In genomic region chr10:119542990-119543813, GRCh38 we compare ENCODE assay signal across 8 cellular contexts. TPM values are rescaled to one million over a fixed set of nuclear protein-coding genes. Genes with fewer than 3 reads are reported as not detected.
DNase-seq lines count a peak whose midpoint lies in the region; ATAC-seq and TF ChIP-seq lines count a peak whose summit lies in the region.

No MANE protein-coding gene starts in this region.

- peaks cover 20% of the 10 kb centered on the region for H3K36me3 Mint-ChIP-seq in activated naive CD8-positive, alpha-beta T cell treated with anti-CD3 and anti-CD28 coated beads, Interleukin-2, amount 50 U/mL, for 24 hours (ENCODE audit: low read depth)

- H3K9me3 ChIP-seq in iPS-18a (ENCODE audit: control insufficient read depth, low read depth, low read length) = no peaks in the 10 kb centered on the region
- H3K9me3 ChIP-seq in spleen = no peaks in the 10 kb centered on the region

- H3K27me3 ChIP-seq in iPS-18a (ENCODE audit: control insufficient read depth, insufficient read depth, low read length) (peaks cover 68% of the 10 kb centered on the region), spleen (replicated peaks in 1 of 7) (peaks cover 0 to 37% (median 0%) of the 10 kb centered on the region in 7 donors)

- ATAC-seq in GM21360 (IDR thresholded peaks at IDR 0.05; ENCODE audit: unreplicated experiment) (peak; percentile 33), SK-N-SH treated with all-trans-retinoic acid at 6 μM for 48 hours (peak; percentile 77)
- peak; percentile 40 for ATAC-seq in activated naive CD8-positive, alpha-beta T cell treated with anti-CD3 and anti-CD28 coated beads, Interleukin-2, amount 50 U/mL, for 24 hours

- in situ Hi-C loops in Caki2 (cut with HindIII; ENCODE audit: low pct_unique_long_range_greater_than_20kb, low sequenced_read_pairs) = no loop called here

- no peak overlapping the region for H3K9ac ChIP-seq in iPS-18a (ENCODE audit: low read length)

- no peaks in the 10 kb centered on the region for H3K36me3 ChIP-seq in iPS-18a (ENCODE audit: control insufficient read depth, low read depth, low read length)
- no peaks in the 10 kb centered on the region for H3K36me3 ChIP-seq in spleen

- peak in 8 of 11 experiments; percentile 15 to 55 (median 52) for TF ChIP-seq CTCF in spleen (IDR thresholded peaks at IDR 0.05 in 8 of 11, conservative IDR thresholded peaks at IDR 0.05 in 3 of 11)

- 0 to 1% (median 1%) methylated on average over 36 to 77 of the region's 77 CpGs for WGBS in spleen, 5 donors

- intact Hi-C loops in spleen (cut with DNase I; ENCODE audit: low total_unique reads) = no loop called here

- peaks cover 34% of the 10 kb centered on the region for H3K4me1 Mint-ChIP-seq in activated naive CD8-positive, alpha-beta T cell treated with anti-CD3 and anti-CD28 coated beads, Interleukin-2, amount 50 U/mL, for 24 hours

- peak overlapping the region; percentile 43 for H3K4me3 ChIP-seq in iPS-18a (ENCODE audit: low read length)
- H3K4me3 ChIP-seq in spleen = peak overlapping the region; percentile 61 to 97 (median 84)

- H3K27ac ChIP-seq in iPS-18a (ENCODE audit: low read length) (no peak overlapping the region), spleen (peak overlapping the region; percentile 55 to 87 (median 74))

- peak overlapping the region; percentile 91 for H3K4me3 Mint-ChIP-seq in activated naive CD8-positive, alpha-beta T cell treated with anti-CD3 and anti-CD28 coated beads, Interleukin-2, amount 50 U/mL, for 24 hours

- peaks cover 6% of the 10 kb centered on the region for H3K27me3 Mint-ChIP-seq in activated naive CD8-positive, alpha-beta T cell treated with anti-CD3 and anti-CD28 coated beads, Interleukin-2, amount 50 U/mL, for 24 hours

- H3K4me1 ChIP-seq in iPS-18a (ENCODE audit: control insufficient read depth, low read depth, low read length) = peaks cover 8% of the 10 kb centered on the region
- peaks cover 0 to 59% (median 48%) of the 10 kb centered on the region in 6 donors for H3K4me1 ChIP-seq in spleen

- H3K27ac Mint-ChIP-seq in activated naive CD8-positive, alpha-beta T cell treated with anti-CD3 and anti-CD28 coated beads, Interleukin-2, amount 50 U/mL, for 24 hours = peak overlapping the region; percentile 88

- DNase-seq in Caki2 (ENCODE audit: low read depth) (peak; percentile 74), HS-27A (ENCODE audit: low read depth) (peak; percentile 22), spleen (peak; percentile 89), NCI-H1092 (lab: John Stamatoyannopoulos, UW) (no peak)
- peak; percentile 72 for DNase-seq in activated naive CD8-positive, alpha-beta T cell treated with anti-CD3 and anti-CD28 coated beads, Interleukin-2, amount 50 U/mL, for 24 hours

- TF ChIP-seq POLR2A in spleen (IDR thresholded peaks at IDR 0.05) = no peak

- no peaks in the 10 kb centered on the region for H3K9me3 Mint-ChIP-seq in activated naive CD8-positive, alpha-beta T cell treated with anti-CD3 and anti-CD28 coated beads, Interleukin-2, amount 50 U/mL, for 24 hours

TF ChIP-seq in SK-N-SH treated with all-trans-retinoic acid at 6 μM for 48 hours, 23 proteins besides CTCF, POLR2A, EP300 and RAD21:
- TF ChIP-seq GLIS3 (CRISPR knock-in tag; IDR thresholded peaks at IDR 0.05) (no peak), TSHZ2 (CRISPR knock-in tag; IDR thresholded peaks at IDR 0.05) (peak; percentile 21; the same call in 1 of the 2 replicates)

RNA-seq across cellular contexts. Expression of gene RGS10, which starts 0.7 kb away (rescaled TPM):
- total RNA-seq in Caki2 (2014; rRNA removed; shearing (Covaris generic); ENCODE audit: low replicate concordance) = 18.1 and 45.8 TPM in 2 replicates
- total RNA-seq in spleen = 10 to 100 TPM; 29.1 to 74.1 (median 38.9) TPM
- polyA plus RNA-seq in spleen = 100 to 1,000 TPM in 1 of 3 donors, 10 to 100 TPM in 2; 52.7 to 127 (median 92.9) TPM

RNA-seq across cellular contexts. Expression of gene TIAL1, which starts 53.6 kb away (rescaled TPM):
- total RNA-seq in Caki2 (2014; rRNA removed; shearing (Covaris generic); ENCODE audit: low replicate concordance) = 25.3 and 75.8 TPM in 2 replicates
- 100 to 1,000 TPM in 6 of 7 donors, 10 to 100 TPM in 1; 83.3 to 126 (median 115) TPM for total RNA-seq in spleen
- polyA plus RNA-seq in spleen = 10 to 100 TPM; 54.1 to 81.5 (median 80.7) TPM
